8 cellular contexts compared by ENCODE assay signal in the genomic region with DNA sequence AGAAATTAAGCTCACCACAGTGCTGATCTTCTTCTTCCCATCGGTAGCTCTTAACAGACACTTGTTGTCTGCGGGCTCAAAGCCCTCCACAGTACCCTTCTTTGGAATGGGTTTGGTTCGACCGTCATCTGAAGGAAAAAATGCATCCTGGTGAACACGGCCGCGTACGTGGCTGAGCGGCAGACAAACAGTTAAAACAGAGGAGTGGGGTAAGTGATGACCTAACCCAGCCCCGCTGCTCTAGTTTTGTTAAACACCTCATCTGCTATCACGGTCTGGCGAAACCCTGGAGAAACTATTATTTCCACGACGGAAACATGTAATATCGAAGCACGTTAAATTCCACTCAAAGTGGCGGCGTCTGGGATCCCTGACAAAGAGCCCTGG. TPM values are rescaled to one million over a fixed set of nuclear protein-coding genes. Genes with fewer than 3 reads are reported as not detected.
DNase-seq lines count a peak whose midpoint lies in the region; ATAC-seq, FAIRE-seq and TF ChIP-seq lines count a peak whose summit lies in the region.

No MANE protein-coding gene starts in this region.

- H3K27ac Mint-ChIP-seq in stimulated activated naive CD8-positive, alpha-beta T cell treated with anti-CD3 and anti-CD28 coated beads, Interleukin-15, Interleukin-2, amounts not matched to agents 100 ng/mL and 50 ng/mL, for 24 hours: peak overlapping the region; percentile 97
- peak overlapping the region; percentile 97 for H3K27ac Mint-ChIP-seq in astrocyte (ENCODE audit: unreplicated experiment)

- H3K27me3 Mint-ChIP-seq in stimulated activated naive CD8-positive, alpha-beta T cell treated with anti-CD3 and anti-CD28 coated beads, Interleukin-15, Interleukin-2, amounts not matched to agents 100 ng/mL and 50 ng/mL, for 24 hours: no peaks in the 10 kb centered on the region
- no peaks in the 10 kb centered on the region for H3K27me3 Mint-ChIP-seq in astrocyte (ENCODE audit: low read depth, unreplicated experiment)

- H3K4me2 ChIP-seq in astrocyte (ENCODE audit: low read length): peak overlapping the region; percentile 90

- no peaks in the 10 kb centered on the region for H3K9me3 Mint-ChIP-seq in stimulated activated naive CD8-positive, alpha-beta T cell treated with anti-CD3 and anti-CD28 coated beads, Interleukin-15, Interleukin-2, amounts not matched to agents 100 ng/mL and 50 ng/mL, for 24 hours
- H3K9me3 Mint-ChIP-seq in astrocyte (ENCODE audit: unreplicated experiment): no peaks in the 10 kb centered on the region

- no peak for FAIRE-seq in astrocyte (lab: Jason Lieb, UNC)

- H3K4me3 ChIP-seq in astrocyte (ENCODE audit: insufficient read depth, low read depth, low read length): peak overlapping the region; percentile 74
- peak overlapping the region; percentile 83 for H3K4me3 ChIP-seq in kidney epithelial cell (ENCODE audit: low read depth, low read length)
- peak overlapping the region; percentile 89 for H3K4me3 ChIP-seq in thoracic aorta

- H3K9me3 ChIP-seq in astrocyte (ENCODE audit: insufficient read depth, low read depth, low read length) (no peaks in the 10 kb centered on the region), thoracic aorta (no peaks in the 10 kb centered on the region)

- DNase-seq in stimulated activated naive CD8-positive, alpha-beta T cell treated with anti-CD3 and anti-CD28 coated beads, Interleukin-15, Interleukin-2, amounts not matched to agents 100 U/mL and 50 U/mL, for 24 hours: no peak
- DNase-seq in astrocyte (ENCODE audit: low read depth): peak; percentile 39
- DNase-seq in kidney epithelial cell (ENCODE audit: low read depth): no peak
- no peak for DNase-seq in thoracic aorta (ENCODE audit: low spot score)
- DNase-seq in G401 (ENCODE audit: low spot score): no peak
- no peak for DNase-seq in activated CD8-positive, alpha-beta memory T cell treated with anti-CD3 and anti-CD28 coated beads, Interleukin-2, amount 50 U/mL, for 48 hours

- peaks cover 30% of the 10 kb centered on the region for H4K20me1 ChIP-seq in astrocyte (ENCODE audit: insufficient read depth, low read length)

- H3K4me3 Mint-ChIP-seq in stimulated activated naive CD8-positive, alpha-beta T cell treated with anti-CD3 and anti-CD28 coated beads, Interleukin-15, Interleukin-2, amounts not matched to agents 100 ng/mL and 50 ng/mL, for 24 hours: peak overlapping the region; percentile 99
- peak overlapping the region; percentile 99 for H3K4me3 Mint-ChIP-seq in astrocyte (ENCODE audit: unreplicated experiment)

- no peaks in the 10 kb centered on the region for H3K27me3 ChIP-seq in astrocyte (ENCODE audit: insufficient read depth, low read length)
- H3K27me3 ChIP-seq in kidney epithelial cell (ENCODE audit: control insufficient read depth, insufficient read depth, low read length): no peaks in the 10 kb centered on the region
- no peaks in the 10 kb centered on the region for H3K27me3 ChIP-seq in thoracic aorta (replicated peaks; ENCODE audit: insufficient read depth)

- peaks cover 14% of the 10 kb centered on the region for H3K4me1 ChIP-seq in astrocyte (ENCODE audit: insufficient read depth, low read length)
- peaks cover 12 to 13% of the 10 kb centered on the region in 2 donors for H3K4me1 ChIP-seq in thoracic aorta (ENCODE audit: control insufficient read depth in 1 of 2, low read depth in 2 of 2)

- H2AFZ ChIP-seq in astrocyte (ENCODE audit: low read depth, low read length): peak overlapping the region; percentile 82

- H3K4me1 Mint-ChIP-seq in stimulated activated naive CD8-positive, alpha-beta T cell treated with anti-CD3 and anti-CD28 coated beads, Interleukin-15, Interleukin-2, amounts not matched to agents 100 ng/mL and 50 ng/mL, for 24 hours (ENCODE audit: low read depth): peaks cover 55% of the 10 kb centered on the region
- H3K4me1 Mint-ChIP-seq in astrocyte (ENCODE audit: low read depth, unreplicated experiment): peaks cover 26% of the 10 kb centered on the region

- peaks cover 54% of the 10 kb centered on the region for H3K36me3 Mint-ChIP-seq in stimulated activated naive CD8-positive, alpha-beta T cell treated with anti-CD3 and anti-CD28 coated beads, Interleukin-15, Interleukin-2, amounts not matched to agents 100 ng/mL and 50 ng/mL, for 24 hours (ENCODE audit: low read depth)
- H3K36me3 Mint-ChIP-seq in astrocyte (ENCODE audit: low read depth, unreplicated experiment): peaks cover 9% of the 10 kb centered on the region

- no peak for ATAC-seq in stimulated activated naive CD8-positive, alpha-beta T cell treated with anti-CD3 and anti-CD28 coated beads, Interleukin-15, Interleukin-2, amounts not matched to agents 100 U/mL and 50 U/mL, for 24 hours
- ATAC-seq in thoracic aorta (ENCODE audit: insufficient number of reproducible peaks, low FRiP score, low read depth) (no peak), GM21423 (IDR thresholded peaks at IDR 0.05; ENCODE audit: unreplicated experiment) (no peak)

- TF ChIP-seq CTCF in astrocyte (IDR thresholded peaks at IDR 0.05; ENCODE audit: insufficient read depth, low read depth, low read length) (no peak), kidney epithelial cell (IDR thresholded peaks at IDR 0.05; ENCODE audit: insufficient read depth, low read length, poor library complexity, severe bottlenecking) (no peak), thoracic aorta (IDR thresholded peaks at IDR 0.05) (no peak)

- peak overlapping the region; percentile 99 for H3K9ac ChIP-seq in astrocyte (ENCODE audit: low read length)

- H3K79me2 ChIP-seq in astrocyte (ENCODE audit: insufficient read depth, low read length): peaks cover 41% of the 10 kb centered on the region

- H3K36me3 ChIP-seq in astrocyte (ENCODE audit: insufficient read depth, low read length) (peaks cover 26% of the 10 kb centered on the region), kidney epithelial cell (ENCODE audit: control insufficient read depth, insufficient read depth, low read length) (no peaks in the 10 kb centered on the region), thoracic aorta (peaks cover 34% of the 10 kb centered on the region)

- peak overlapping the region; percentile 94 for H3K27ac ChIP-seq in astrocyte (ENCODE audit: low read depth, low read length)
- H3K27ac ChIP-seq in thoracic aorta: peak overlapping the region; percentile 88 to 94

- in situ Hi-C loops in G401 (cut with HindIII; ENCODE audit: low sequenced_read_pairs): loop anchor here (25.0 kb wide), 1 partner anchor 174 kb away; no protein-coding TSS in a partner anchor

RNA-seq across cellular contexts. Expression of a gene that starts 0.7 kb away (rescaled TPM):
- 279 and 320 TPM in 2 replicates for total RNA-seq in astrocyte
- 260 and 309 TPM in 2 replicates for total RNA-seq in kidney epithelial cell
- 100 to 1,000 TPM; 179 to 219 TPM for total RNA-seq in thoracic aorta
- total RNA-seq in G401 (2014; rRNA removed; shearing (Covaris generic)): 194 and 205 TPM in 2 replicates
